In genomic region chr22:25472382-25472781, GRCh38 we compare ENCODE assay signal across 28 cellular contexts.
"Had no signal": no experiment of that assay in that cellular context is flagged by ENCODE, and none has a peak within 500 bp of the region (broad histone marks: within the 10 kb centered on the region; RNA-seq: fewer than 3 reads in every experiment).

No MANE protein-coding gene starts in this region.

- ATAC-seq: activated CD4-positive, alpha-beta T cell treated with anti-CD3 and anti-CD28 coated beads for 36 hours; activated naive CD8-positive, alpha-beta T cell treated with anti-CD3 and anti-CD28 coated beads, Interleukin-2, amount 50 U/mL, for 24 hours; activated T-cell treated with anti-CD3 and anti-CD28 coated beads, Interleukin-2, amount 50 U/mL, for 4 hours; activated T-helper 17 cell treated with anti-CD3 and anti-CD28 coated beads, Interleukin-2, amount 50 U/mL, for 72 hours; body of pancreas; esophagus mucosa had no signal

- H3K4me3 Mint-ChIP-seq: activated CD4-positive, alpha-beta memory T cell treated with anti-CD3 and anti-CD28 coated beads for 36 hours; activated CD4-positive, alpha-beta T cell treated with anti-CD3 and anti-CD28 coated beads for 36 hours; activated CD4-positive, alpha-beta T cell treated with anti-CD3 and anti-CD28 coated beads, Interleukin-2, amount 10 ng/mL, durations not matched to agents 24 days and 14 days; activated naive CD4-positive, alpha-beta T cell treated with anti-CD3 and anti-CD28 coated beads for 36 hours; activated naive CD4-positive, alpha-beta T cell treated with anti-CD3 and anti-CD28 coated beads, Interleukin-2, amount 50 U/mL, for 24 hours; activated naive CD8-positive, alpha-beta T cell treated with anti-CD3 and anti-CD28 coated beads for 36 hours; activated naive CD8-positive, alpha-beta T cell treated with anti-CD3 and anti-CD28 coated beads, Interleukin-2, amount 50 U/mL, for 24 hours; activated T-cell treated with anti-CD3 and anti-CD28 coated beads, Interleukin-2, amount 50 U/mL, for 4 hours; activated T-helper 17 cell treated with anti-CD3 and anti-CD28 coated beads, Interleukin-2, amount 50 U/mL, for 72 hours; dendritic cell treated with granulocyte-macrophage colony-stimulating factor and Interleukin-4, amounts not matched to agents 40 ng/mL and 50 ng/mL, for 4 days; endodermal cell had no signal

- FAIRE-seq: frontal cortex had no signal

- H3K9me3 ChIP-seq: adrenal gland, body of pancreas had no signal

- H3K27ac Mint-ChIP-seq: activated CD4-positive, alpha-beta memory T cell treated with anti-CD3 and anti-CD28 coated beads for 36 hours; activated CD4-positive, alpha-beta T cell treated with anti-CD3 and anti-CD28 coated beads for 36 hours; activated CD4-positive, alpha-beta T cell treated with anti-CD3 and anti-CD28 coated beads, Interleukin-2, amount 10 ng/mL, durations not matched to agents 24 days and 14 days; activated naive CD4-positive, alpha-beta T cell treated with anti-CD3 and anti-CD28 coated beads for 36 hours; activated naive CD4-positive, alpha-beta T cell treated with anti-CD3 and anti-CD28 coated beads, Interleukin-2, amount 50 U/mL, for 24 hours; activated naive CD8-positive, alpha-beta T cell treated with anti-CD3 and anti-CD28 coated beads for 36 hours; activated naive CD8-positive, alpha-beta T cell treated with anti-CD3 and anti-CD28 coated beads, Interleukin-2, amount 50 U/mL, for 24 hours; activated T-helper 17 cell treated with anti-CD3 and anti-CD28 coated beads, Interleukin-2, amount 50 U/mL, for 72 hours; dendritic cell treated with granulocyte-macrophage colony-stimulating factor and Interleukin-4, amounts not matched to agents 40 ng/mL and 50 ng/mL, for 4 days; endodermal cell had no signal

- H3K4me1 ChIP-seq: adrenal gland, body of pancreas had no signal

- H3K4me1 Mint-ChIP-seq: activated naive CD4-positive, alpha-beta T cell treated with anti-CD3 and anti-CD28 coated beads, Interleukin-2, amount 50 U/mL, for 24 hours; activated T-helper 17 cell treated with anti-CD3 and anti-CD28 coated beads, Interleukin-2, amount 50 U/mL, for 72 hours; endodermal cell had no signal

- H3K4me3 ChIP-seq: adrenal gland, body of pancreas, coronary artery, dorsolateral prefrontal cortex had no signal

- DNase-seq: activated CD4-positive, alpha-beta memory T cell treated with anti-CD3 and anti-CD28 coated beads for 36 hours; activated CD4-positive, alpha-beta T cell treated with anti-CD3 and anti-CD28 coated beads for 36 hours; activated CD4-positive, alpha-beta T cell treated with anti-CD3 and anti-CD28 coated beads, Interleukin-2, amount 10 ng/mL, durations not matched to agents 24 days and 14 days; activated CD4-positive, CD25-positive, alpha-beta regulatory T cell; activated CD4-positive, CD25-positive, alpha-beta regulatory T cell treated with anti-CD3 and anti-CD28 coated beads, Interleukin-2, amount 50 U/mL, for 72 hours; activated CD8-positive, alpha-beta memory T cell treated with anti-CD3 and anti-CD28 coated beads for 24 hours; activated effector memory CD4-positive, alpha-beta T cell treated with Interleukin-2 at 50 U/mL for 16 hours; activated naive CD4-positive, alpha-beta T cell treated with anti-CD3 and anti-CD28 coated beads for 36 hours; activated naive CD8-positive, alpha-beta T cell treated with anti-CD3 and anti-CD28 coated beads for 36 hours; activated naive CD8-positive, alpha-beta T cell treated with anti-CD3 and anti-CD28 coated beads, Interleukin-2, amount 50 U/mL, for 24 hours; activated T-cell treated with anti-CD3 and anti-CD28 coated beads, Interleukin-2, amount 50 U/mL, for 4 hours; adrenal gland; amygdala; aorta; body of pancreas; central memory CD4-positive, alpha-beta T cell; dorsolateral prefrontal cortex; effector memory CD4-positive, alpha-beta T cell; endodermal cell; foreskin fibroblast; head of caudate nucleus; T-helper 2 cell had no signal

- H3K27me3 Mint-ChIP-seq: activated CD4-positive, alpha-beta memory T cell treated with anti-CD3 and anti-CD28 coated beads for 36 hours; activated CD4-positive, alpha-beta T cell treated with anti-CD3 and anti-CD28 coated beads for 36 hours; activated CD4-positive, alpha-beta T cell treated with anti-CD3 and anti-CD28 coated beads, Interleukin-2, amount 10 ng/mL, durations not matched to agents 24 days and 14 days; activated naive CD4-positive, alpha-beta T cell treated with anti-CD3 and anti-CD28 coated beads, Interleukin-2, amount 50 U/mL, for 24 hours; activated naive CD8-positive, alpha-beta T cell treated with anti-CD3 and anti-CD28 coated beads for 36 hours; activated naive CD8-positive, alpha-beta T cell treated with anti-CD3 and anti-CD28 coated beads, Interleukin-2, amount 50 U/mL, for 24 hours; dendritic cell treated with granulocyte-macrophage colony-stimulating factor and Interleukin-4, amounts not matched to agents 40 ng/mL and 50 ng/mL, for 4 days had no signal

- H3K36me3 ChIP-seq: adrenal gland had no signal

- H3K27me3 ChIP-seq: adrenal gland, body of pancreas, dorsolateral prefrontal cortex had no signal

- H3K9me3 Mint-ChIP-seq: activated naive CD4-positive, alpha-beta T cell treated with anti-CD3 and anti-CD28 coated beads for 36 hours; activated naive CD4-positive, alpha-beta T cell treated with anti-CD3 and anti-CD28 coated beads, Interleukin-2, amount 50 U/mL, for 24 hours; activated T-cell treated with anti-CD3 and anti-CD28 coated beads, Interleukin-2, amount 50 U/mL, for 4 hours; activated T-helper 17 cell treated with anti-CD3 and anti-CD28 coated beads, Interleukin-2, amount 50 U/mL, for 72 hours; dendritic cell treated with granulocyte-macrophage colony-stimulating factor and Interleukin-4, amounts not matched to agents 40 ng/mL and 50 ng/mL, for 4 days had no signal

- H3K27ac ChIP-seq: adrenal gland, body of pancreas, coronary artery, dorsolateral prefrontal cortex had no signal
